8 cellular contexts compared by ENCODE assay signal in the genomic region with DNA sequence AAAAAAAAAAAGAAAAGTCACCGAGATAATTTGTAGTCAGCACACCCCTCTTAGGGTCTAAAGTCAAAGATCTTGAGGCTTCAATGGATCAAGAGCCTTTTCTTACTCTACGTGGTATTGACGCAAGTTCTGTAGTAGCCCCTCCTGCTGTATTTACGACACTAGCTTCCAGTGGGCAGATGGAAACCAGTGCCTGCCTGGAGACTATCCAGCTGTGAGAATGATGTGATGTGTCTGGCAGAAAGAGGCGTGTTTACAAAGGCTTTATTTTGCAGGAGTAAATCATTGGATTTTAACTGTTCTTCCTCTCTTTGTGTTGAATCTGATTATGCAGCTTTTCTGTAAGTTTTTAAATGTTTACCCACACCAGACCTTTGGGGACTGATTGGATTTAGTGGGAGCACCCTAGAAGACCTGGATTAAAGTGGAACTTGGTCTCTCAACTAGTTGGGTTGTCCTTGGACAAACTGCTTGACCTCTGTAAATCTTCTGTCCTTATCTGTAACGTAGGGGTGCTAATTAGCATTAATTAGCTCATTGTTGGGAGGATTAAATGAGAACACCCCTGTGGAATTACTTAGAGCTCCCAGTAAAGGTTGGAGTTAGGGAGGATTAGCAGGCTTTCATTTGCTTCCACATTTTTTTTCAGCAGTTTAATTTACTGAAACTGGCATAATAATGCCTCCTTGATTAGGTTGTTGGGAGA.
DNase-seq lines count a peak whose midpoint lies in the region; ATAC-seq and TF ChIP-seq lines count a peak whose summit lies in the region.

No MANE protein-coding gene starts in this region.

- H3K9me3 ChIP-seq in HUES6 (ENCODE audit: control insufficient read depth, insufficient read depth, low read depth, low read length) = no peaks in the 10 kb centered on the region

- H3K4me3 ChIP-seq in HUES6 (ENCODE audit: low read depth, low read length) = no peak overlapping the region

- peak overlapping the region; percentile 65 for H3K27ac Mint-ChIP-seq in activated B cell treated with CpG ODN at 0.5 μM for 24 hours

- H3K36me3 ChIP-seq in HUES6 (ENCODE audit: control insufficient read depth, insufficient read depth, low read length) = peaks cover 21% of the 10 kb centered on the region

- ATAC-seq in activated B cell treated with CpG ODN at 0.5 μM for 24 hours (ENCODE audit: low read depth) (no peak), HG03108 (IDR thresholded peaks at IDR 0.05; ENCODE audit: unreplicated experiment) (no peak), left lobe of liver (no peak), GM18870 (IDR thresholded peaks at IDR 0.05; ENCODE audit: unreplicated experiment) (no peak), GM21526 (IDR thresholded peaks at IDR 0.05; ENCODE audit: low FRiP score, unreplicated experiment) (no peak)

- peaks cover 39% of the 10 kb centered on the region for H3K36me3 Mint-ChIP-seq in activated B cell treated with CpG ODN at 0.5 μM for 24 hours (ENCODE audit: low read depth)

- peaks cover 29% of the 10 kb centered on the region for H3K4me1 ChIP-seq in HUES6 (ENCODE audit: control insufficient read depth, insufficient read depth, low read length)

- POLR2A ChIA-PET in activated B cell treated with CpG ODN at 0.5 μM for 24 hours (lab: Charles Lee) = interaction anchor here (0.5 to 0.9 kb wide), 3 partner anchors 10 to 58 kb away, joined by 3 to 7 read pairs (median 3); no protein-coding TSS in a partner anchor

- CTCF ChIA-PET in activated B cell treated with CpG ODN at 0.5 μM for 24 hours (lab: Charles Lee) = interaction anchor here (1.1 to 1.4 kb wide), 3 partner anchors 8 to 134 kb away, joined by 4 to 5 read pairs (median 4); no protein-coding TSS in a partner anchor

- H3K4me3 Mint-ChIP-seq in activated B cell treated with CpG ODN at 0.5 μM for 24 hours = no peak overlapping the region

- no peaks in the 10 kb centered on the region for H3K27me3 ChIP-seq in HUES6 (ENCODE audit: control insufficient read depth, insufficient read depth, low read length)

- DNase-seq in A172 (ENCODE audit: low spot score) (peak; percentile 67), activated B cell treated with CpG ODN at 0.5 μM for 24 hours (no peak), iPS-NIHi11 (ENCODE audit: low spot score) (peak; percentile 63), left lobe of liver (ENCODE audit: low spot score) (no peak)

- no peak for TF ChIP-seq CTCF in activated B cell treated with CpG ODN at 0.5 μM for 24 hours (IDR thresholded peaks at IDR 0.05)

- intact Hi-C loops in activated B cell treated with CpG ODN at 0.5 μM for 24 hours (cut with micrococcal nuclease) = no loop called here

- H3K9me3 Mint-ChIP-seq in activated B cell treated with CpG ODN at 0.5 μM for 24 hours = no peaks in the 10 kb centered on the region

- H3K27ac ChIP-seq in HUES6 (ENCODE audit: low read depth, low read length) = no peak overlapping the region; the same call in 1 of the 2 replicates

- peaks cover 66% of the 10 kb centered on the region for H3K4me1 Mint-ChIP-seq in activated B cell treated with CpG ODN at 0.5 μM for 24 hours

- H3K27me3 Mint-ChIP-seq in activated B cell treated with CpG ODN at 0.5 μM for 24 hours = no peaks in the 10 kb centered on the region

- H3K9ac ChIP-seq in HUES6 (ENCODE audit: low read length) = peak overlapping the region; percentile 1

Comparison
In these comparisons a context has a peak if more than half of its experiments do, and no peak if none do; other contexts are left out.
1. DNase-seq: peak in A172 (single experiment) and iPS-NIHi11 (single experiment); none in activated B cell treated with CpG ODN at 0.5 μM for 24 hours (single experiment) and left lobe of liver (single experiment).